Comparison of ENCODE assay signal across 1 cellular context in the genomic region with DNA sequence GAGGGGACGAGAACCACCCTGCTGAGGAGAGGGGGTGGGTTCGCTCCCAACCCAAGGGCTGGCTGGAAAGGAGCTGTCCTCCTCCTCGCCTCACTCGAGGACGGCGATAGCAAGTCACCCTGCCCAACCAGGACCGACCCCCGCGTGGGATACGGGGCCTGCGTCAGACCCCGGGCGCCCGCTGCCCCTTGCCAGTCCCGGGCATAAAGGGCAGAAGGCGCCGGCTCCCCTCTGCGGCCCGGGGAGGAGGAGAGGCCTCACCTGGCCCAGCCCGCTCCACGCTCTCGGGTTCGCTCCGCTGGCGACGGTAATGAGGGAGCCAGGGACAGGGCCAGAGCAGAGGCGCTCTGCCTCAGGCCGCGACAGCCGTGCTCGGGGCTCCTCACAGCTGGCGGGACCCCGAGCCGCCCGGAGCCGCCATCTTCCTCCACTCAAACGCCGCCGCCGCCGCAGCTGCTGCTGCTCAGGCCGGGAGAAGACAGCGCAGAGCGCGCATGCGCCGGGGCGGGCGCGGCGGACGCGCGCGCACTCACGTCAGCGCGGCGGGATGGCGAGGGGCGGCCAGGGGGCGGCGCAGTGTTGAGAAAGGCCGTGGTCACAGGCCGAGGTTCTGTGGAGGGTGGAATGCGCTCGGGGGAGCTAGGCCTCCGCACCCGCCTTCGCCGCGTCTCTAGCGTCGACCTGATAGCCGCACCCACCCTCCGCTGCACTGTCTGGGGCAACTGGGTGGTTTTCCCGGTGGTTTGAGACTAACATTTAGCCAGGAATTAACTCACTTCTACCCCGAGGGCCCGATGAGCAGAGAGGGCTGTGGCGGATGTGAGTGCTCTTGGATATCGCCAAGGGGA.
A peak's percentile ranks its signal among the peaks of the same experiment; 100 is the strongest.
TF ChIP-seq lines count a peak whose summit lies in the region.

A gene (minus strand): TSS at position 487 of the 848 bp plus-strand sequence. CDS start 37,062 bp downstream, outside the sequence.

TF ChIP-seq in GM12878, 131 proteins besides CTCF, POLR2A, EP300 and RAD21 (continued from another document):
- TF ChIP-seq PML (IDR thresholded peaks at IDR 0.05; ENCODE audit: low read length) (0 out of 2 replicates have a peak, but pooled peaks have one; percentile 48), BACH1 (IDR thresholded peaks at IDR 0.05; ENCODE audit: borderline replicate concordance) (peak; percentile 82), IKZF2 (IDR thresholded peaks at IDR 0.05) (0 out of 4 replicates have a peak, but pooled peaks of 1 of the 2 experiments have one; percentile 50), ZNF217 (IDR thresholded peaks at IDR 0.05) (0 out of 2 replicates have a peak, but pooled peaks have one; percentile 64), BCL11A (IDR thresholded peaks at IDR 0.05; ENCODE audit: low read depth, low read length) (no peak), MYB (IDR thresholded peaks at IDR 0.05; ENCODE audit: borderline replicate concordance, low read depth, low read length) (no peak)
- TF ChIP-seq, protein P1, sequence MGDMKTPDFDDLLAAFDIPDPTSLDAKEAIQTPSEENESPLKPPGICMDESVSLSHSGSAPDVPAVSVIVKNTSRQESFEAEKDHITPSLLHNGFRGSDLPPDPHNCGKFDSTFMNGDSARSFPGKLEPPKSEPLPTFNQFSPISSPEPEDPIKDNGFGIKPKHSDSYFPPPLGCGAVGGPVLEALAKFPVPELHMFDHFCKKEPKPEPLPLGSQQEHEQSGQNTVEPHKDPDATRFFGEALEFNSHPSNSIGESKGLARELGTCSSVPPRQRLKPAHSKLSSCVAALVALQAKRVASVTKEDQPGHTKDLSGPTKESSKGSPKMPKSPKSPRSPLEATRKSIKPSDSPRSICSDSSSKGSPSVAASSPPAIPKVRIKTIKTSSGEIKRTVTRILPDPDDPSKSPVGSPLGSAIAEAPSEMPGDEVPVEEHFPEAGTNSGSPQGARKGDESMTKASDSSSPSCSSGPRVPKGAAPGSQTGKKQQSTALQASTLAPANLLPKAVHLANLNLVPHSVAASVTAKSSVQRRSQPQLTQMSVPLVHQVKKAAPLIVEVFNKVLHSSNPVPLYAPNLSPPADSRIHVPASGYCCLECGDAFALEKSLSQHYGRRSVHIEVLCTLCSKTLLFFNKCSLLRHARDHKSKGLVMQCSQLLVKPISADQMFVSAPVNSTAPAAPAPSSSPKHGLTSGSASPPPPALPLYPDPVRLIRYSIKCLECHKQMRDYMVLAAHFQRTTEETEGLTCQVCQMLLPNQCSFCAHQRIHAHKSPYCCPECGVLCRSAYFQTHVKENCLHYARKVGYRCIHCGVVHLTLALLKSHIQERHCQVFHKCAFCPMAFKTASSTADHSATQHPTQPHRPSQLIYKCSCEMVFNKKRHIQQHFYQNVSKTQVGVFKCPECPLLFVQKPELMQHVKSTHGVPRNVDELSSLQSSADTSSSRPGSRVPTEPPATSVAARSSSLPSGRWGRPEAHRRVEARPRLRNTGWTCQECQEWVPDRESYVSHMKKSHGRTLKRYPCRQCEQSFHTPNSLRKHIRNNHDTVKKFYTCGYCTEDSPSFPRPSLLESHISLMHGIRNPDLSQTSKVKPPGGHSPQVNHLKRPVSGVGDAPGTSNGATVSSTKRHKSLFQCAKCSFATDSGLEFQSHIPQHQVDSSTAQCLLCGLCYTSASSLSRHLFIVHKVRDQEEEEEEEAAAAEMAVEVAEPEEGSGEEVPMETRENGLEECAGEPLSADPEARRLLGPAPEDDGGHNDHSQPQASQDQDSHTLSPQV (IDR thresholded peaks at IDR 0.05) = peak; percentile 76
TF ChIP-seq in GM12878: peak in this region for 40.
